ENCODE assay signal across 8 cellular contexts in the genomic region with DNA sequence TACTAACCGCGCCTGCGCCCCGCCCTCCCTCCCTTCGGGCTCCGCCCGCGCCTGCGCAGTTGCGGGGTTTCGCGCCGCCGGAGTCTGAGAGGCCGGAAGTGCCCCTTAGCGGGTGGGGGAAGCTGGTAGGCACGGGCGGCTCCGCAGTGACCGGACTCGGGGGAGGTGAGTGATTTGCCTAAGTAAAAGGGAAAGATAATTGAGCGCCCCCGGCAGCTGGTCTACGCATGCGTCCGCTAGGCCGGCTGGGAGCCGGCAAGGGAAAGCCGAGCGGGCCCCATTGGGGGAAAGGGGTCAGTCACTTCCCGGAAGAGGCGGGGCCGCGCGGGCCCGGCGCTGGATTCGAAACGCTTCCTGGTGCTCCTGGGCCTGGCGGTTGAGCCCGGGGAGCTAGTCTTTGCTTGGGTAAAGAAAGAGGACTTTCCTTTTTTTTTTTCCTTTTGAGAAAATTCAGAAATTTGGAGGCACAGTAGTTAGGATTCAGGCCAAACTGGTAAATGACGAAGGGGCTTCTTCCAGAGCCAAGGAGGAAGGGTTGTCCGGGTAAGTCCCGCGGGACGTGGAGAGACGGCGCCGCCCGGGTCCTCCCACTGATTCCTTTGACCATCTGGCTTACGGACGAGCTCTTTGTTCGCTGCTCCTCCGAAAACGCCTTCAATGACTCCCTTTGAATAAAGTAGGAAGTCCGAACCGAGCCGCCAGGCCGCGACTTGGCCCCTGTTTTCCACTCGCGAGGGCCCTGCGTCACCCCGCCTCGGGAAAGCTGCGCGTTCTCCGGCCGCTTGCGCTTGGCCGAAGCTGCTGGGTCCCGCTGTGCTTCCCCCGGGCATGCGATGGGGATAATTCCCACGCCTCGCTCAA.
A peak's percentile ranks its signal among the peaks of the same experiment; 100 is the strongest.
DNase-seq lines count a peak whose midpoint lies in the region; ATAC-seq and TF ChIP-seq lines count a peak whose summit lies in the region.

A gene with protein sequence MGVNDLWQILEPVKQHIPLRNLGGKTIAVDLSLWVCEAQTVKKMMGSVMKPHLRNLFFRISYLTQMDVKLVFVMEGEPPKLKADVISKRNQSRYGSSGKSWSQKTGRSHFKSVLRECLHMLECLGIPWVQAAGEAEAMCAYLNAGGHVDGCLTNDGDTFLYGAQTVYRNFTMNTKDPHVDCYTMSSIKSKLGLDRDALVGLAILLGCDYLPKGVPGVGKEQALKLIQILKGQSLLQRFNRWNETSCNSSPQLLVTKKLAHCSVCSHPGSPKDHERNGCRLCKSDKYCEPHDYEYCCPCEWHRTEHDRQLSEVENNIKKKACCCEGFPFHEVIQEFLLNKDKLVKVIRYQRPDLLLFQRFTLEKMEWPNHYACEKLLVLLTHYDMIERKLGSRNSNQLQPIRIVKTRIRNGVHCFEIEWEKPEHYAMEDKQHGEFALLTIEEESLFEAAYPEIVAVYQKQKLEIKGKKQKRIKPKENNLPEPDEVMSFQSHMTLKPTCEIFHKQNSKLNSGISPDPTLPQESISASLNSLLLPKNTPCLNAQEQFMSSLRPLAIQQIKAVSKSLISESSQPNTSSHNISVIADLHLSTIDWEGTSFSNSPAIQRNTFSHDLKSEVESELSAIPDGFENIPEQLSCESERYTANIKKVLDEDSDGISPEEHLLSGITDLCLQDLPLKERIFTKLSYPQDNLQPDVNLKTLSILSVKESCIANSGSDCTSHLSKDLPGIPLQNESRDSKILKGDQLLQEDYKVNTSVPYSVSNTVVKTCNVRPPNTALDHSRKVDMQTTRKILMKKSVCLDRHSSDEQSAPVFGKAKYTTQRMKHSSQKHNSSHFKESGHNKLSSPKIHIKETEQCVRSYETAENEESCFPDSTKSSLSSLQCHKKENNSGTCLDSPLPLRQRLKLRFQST (plus strand): TSS at position 336 of the 861 bp plus-strand sequence. CDS start 5,806 bp downstream, outside the sequence.
A gene with protein sequence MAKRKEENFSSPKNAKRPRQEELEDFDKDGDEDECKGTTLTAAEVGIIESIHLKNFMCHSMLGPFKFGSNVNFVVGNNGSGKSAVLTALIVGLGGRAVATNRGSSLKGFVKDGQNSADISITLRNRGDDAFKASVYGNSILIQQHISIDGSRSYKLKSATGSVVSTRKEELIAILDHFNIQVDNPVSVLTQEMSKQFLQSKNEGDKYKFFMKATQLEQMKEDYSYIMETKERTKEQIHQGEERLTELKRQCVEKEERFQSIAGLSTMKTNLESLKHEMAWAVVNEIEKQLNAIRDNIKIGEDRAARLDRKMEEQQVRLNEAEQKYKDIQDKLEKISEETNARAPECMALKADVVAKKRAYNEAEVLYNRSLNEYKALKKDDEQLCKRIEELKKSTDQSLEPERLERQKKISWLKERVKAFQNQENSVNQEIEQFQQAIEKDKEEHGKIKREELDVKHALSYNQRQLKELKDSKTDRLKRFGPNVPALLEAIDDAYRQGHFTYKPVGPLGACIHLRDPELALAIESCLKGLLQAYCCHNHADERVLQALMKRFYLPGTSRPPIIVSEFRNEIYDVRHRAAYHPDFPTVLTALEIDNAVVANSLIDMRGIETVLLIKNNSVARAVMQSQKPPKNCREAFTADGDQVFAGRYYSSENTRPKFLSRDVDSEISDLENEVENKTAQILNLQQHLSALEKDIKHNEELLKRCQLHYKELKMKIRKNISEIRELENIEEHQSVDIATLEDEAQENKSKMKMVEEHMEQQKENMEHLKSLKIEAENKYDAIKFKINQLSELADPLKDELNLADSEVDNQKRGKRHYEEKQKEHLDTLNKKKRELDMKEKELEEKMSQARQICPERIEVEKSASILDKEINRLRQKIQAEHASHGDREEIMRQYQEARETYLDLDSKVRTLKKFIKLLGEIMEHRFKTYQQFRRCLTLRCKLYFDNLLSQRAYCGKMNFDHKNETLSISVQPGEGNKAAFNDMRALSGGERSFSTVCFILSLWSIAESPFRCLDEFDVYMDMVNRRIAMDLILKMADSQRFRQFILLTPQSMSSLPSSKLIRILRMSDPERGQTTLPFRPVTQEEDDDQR (minus strand): TSS at position 8 of the 861 bp plus-strand sequence. CDS start 7,864 bp downstream, outside the sequence.

- DNase-seq in NCI-H524 treated with DMSO at 0.1 percent for 48 hours (lab: John Stamatoyannopoulos, UW) (peak; percentile 77), choroid plexus epithelial cell (ENCODE audit: low read depth) (peak; percentile 86), kidney glomerular epithelial cell (lab: John Stamatoyannopoulos, UW) (peak; percentile 73)
- peak; percentile 88 to 90 for DNase-seq in activated CD4-positive, alpha-beta T cell treated with anti-CD3 and anti-CD28 coated beads for 4 hours
- peak; percentile 84 to 85 for DNase-seq in stimulated activated CD4-positive, alpha-beta T cell treated with anti-CD3 and anti-CD28 coated beads, Interleukin-15, amount 100 ng/mL, for 48 hours (ENCODE audit: low read depth in 2 of 2)

- H3K36me3 ChIP-seq in BLaER1: no peaks in the 10 kb centered on the region

- H3K9ac ChIP-seq in BLaER1: peak within 1 kb of the TSS; percentile 93

- no peaks in the 10 kb centered on the region for H3K9me3 ChIP-seq in BLaER1

- H3K4me2 ChIP-seq in BLaER1: peak within 1 kb of the TSS; percentile 90

- peaks cover 82% of the 10 kb centered on the region for H3K4me1 ChIP-seq in BLaER1

- peak; percentile 84 for ATAC-seq in GM19324 (IDR thresholded peaks at IDR 0.05; ENCODE audit: low FRiP score, unreplicated experiment)
- peak; percentile 65 for ATAC-seq in HG03460 (IDR thresholded peaks at IDR 0.05; ENCODE audit: unreplicated experiment)

- no peak for TF ChIP-seq CTCF in choroid plexus epithelial cell (conservative IDR thresholded peaks at IDR 0.05; ENCODE audit: low read depth, low read length)

- no peaks in the 10 kb centered on the region for H4K20me1 ChIP-seq in BLaER1

- H3K4me3 ChIP-seq in BLaER1 (peak within 1 kb of the TSS; percentile 95), choroid plexus epithelial cell (ENCODE audit: low read depth, low read length) (peak within 1 kb of the TSS; percentile 85)

- H3K27ac ChIP-seq in BLaER1: peak within 1 kb of the TSS; percentile 96

- H3K27me3 ChIP-seq in BLaER1: no peaks in the 10 kb centered on the region

Comparison
In these comparisons a context has a peak if more than half of its experiments do, and no peak if none do; other contexts are left out.
1. Peak in every context shown above with its lines: DNase-seq, ATAC-seq, H3K4me3 ChIP-seq and H3K27ac ChIP-seq.